ENCODE assay signal across 22 cellular contexts in genomic region chr7:70545214-70545613, GRCh38.
"Had no signal": no experiment of that assay in that cellular context is flagged by ENCODE, and none has a peak within 500 bp of the region (broad histone marks: within the 10 kb centered on the region; RNA-seq: fewer than 3 reads in every experiment).

No MANE protein-coding gene starts in this region.

- H3K27ac ChIP-seq: body of pancreas, cardiac muscle cell, lower lobe of right lung, thoracic aorta, WERI-Rb-1 had no signal

- H3K9me3 Mint-ChIP-seq: activated naive CD4-positive, alpha-beta T cell treated with anti-CD3 and anti-CD28 coated beads, Interleukin-2, amount 50 U/mL, for 24 hours; activated T-helper 1 cell treated with anti-CD3 and anti-CD28 coated beads, Interleukin-12 subunit alpha, Interleukin-12 subunit beta, Interleukin-2, Interleukin-4 antibody, amounts not matched to agents 30 ng/mL and 10 ng/mL and 1 ng/mL, durations not matched to agents 14 hours and 24 hours and 36 hours; natural killer cell treated with Interleukin-12 subunit alpha and Interleukin-12 subunit beta and Interleukin-15 and Interleukin-18, amount 100 ng/mL, for 72 hours had no signal

- H3K4me3 ChIP-seq: body of pancreas, cardiac muscle cell, lower lobe of right lung, thoracic aorta had no signal

- H3K9me3 ChIP-seq: body of pancreas, lower lobe of right lung, thoracic aorta had no signal

- H3K27ac Mint-ChIP-seq: activated CD8-positive, alpha-beta T cell treated with anti-CD3 and anti-CD28 coated beads, Interleukin-2, amount 10 ng/mL, durations not matched to agents 7 days and 5 days; activated naive CD4-positive, alpha-beta T cell treated with anti-CD3 and anti-CD28 coated beads, Interleukin-2, amount 50 U/mL, for 24 hours; activated T-helper 1 cell treated with anti-CD3 and anti-CD28 coated beads, Interleukin-12 subunit alpha, Interleukin-12 subunit beta, Interleukin-2, Interleukin-4 antibody, amounts not matched to agents 30 ng/mL and 10 ng/mL and 1 ng/mL, durations not matched to agents 14 hours and 24 hours and 36 hours; natural killer cell treated with Interleukin-12 subunit alpha and Interleukin-12 subunit beta and Interleukin-15 and Interleukin-18, amount 100 ng/mL, for 72 hours; progenitor cell of endocrine pancreas; T-helper 2 cell treated with Interferon-gamma antibody and Interleukin-4, amounts not matched to agents 5 μg/mL and 100 μg/mL, for 36 hours; type B pancreatic cell had no signal

- H3K36me3 ChIP-seq: cardiac muscle cell, lower lobe of right lung, thoracic aorta, WERI-Rb-1 had no signal

- H3K27me3 Mint-ChIP-seq: activated naive CD4-positive, alpha-beta T cell treated with anti-CD3 and anti-CD28 coated beads, Interleukin-2, amount 50 U/mL, for 24 hours had no signal

- H3K4me1 Mint-ChIP-seq: activated naive CD4-positive, alpha-beta T cell treated with anti-CD3 and anti-CD28 coated beads, Interleukin-2, amount 50 U/mL, for 24 hours had no signal

- H3K4me3 Mint-ChIP-seq: activated CD8-positive, alpha-beta T cell treated with anti-CD3 and anti-CD28 coated beads, Interleukin-2, amount 10 ng/mL, durations not matched to agents 7 days and 5 days; activated naive CD4-positive, alpha-beta T cell treated with anti-CD3 and anti-CD28 coated beads, Interleukin-2, amount 50 U/mL, for 24 hours; activated T-helper 1 cell treated with anti-CD3 and anti-CD28 coated beads, Interleukin-12 subunit alpha, Interleukin-12 subunit beta, Interleukin-2, Interleukin-4 antibody, amounts not matched to agents 30 ng/mL and 10 ng/mL and 1 ng/mL, durations not matched to agents 14 hours and 24 hours and 36 hours; natural killer cell treated with Interleukin-12 subunit alpha and Interleukin-12 subunit beta and Interleukin-15 and Interleukin-18, amount 100 ng/mL, for 72 hours; T-helper 2 cell treated with Interferon-gamma antibody and Interleukin-4, amounts not matched to agents 5 μg/mL and 100 μg/mL, for 36 hours; type B pancreatic cell had no signal

- H3K4me1 ChIP-seq: body of pancreas, lower lobe of right lung had no signal

- H3K36me3 Mint-ChIP-seq: activated naive CD4-positive, alpha-beta T cell treated with anti-CD3 and anti-CD28 coated beads, Interleukin-2, amount 50 U/mL, for 24 hours; natural killer cell treated with Interleukin-12 subunit alpha and Interleukin-12 subunit beta and Interleukin-15 and Interleukin-18, amount 100 ng/mL, for 72 hours had no signal

- H3K27me3 ChIP-seq: body of pancreas, cardiac muscle cell had no signal

- DNase-seq: activated CD4-positive, alpha-beta T cell treated with anti-CD3 and anti-CD28 coated beads for 1 hour; activated CD4-positive, alpha-beta T cell treated with anti-CD3 and anti-CD28 coated beads, Interleukin-2, amount 50 U/mL, for 1 hour; activated CD8-positive, alpha-beta T cell treated with anti-CD3 and anti-CD28 coated beads, Interleukin-2, amount 10 ng/mL, durations not matched to agents 7 days and 5 days; activated gamma-delta T cell treated with Interleukin-2 at 50 U/mL for 16 hours; anterior cingulate cortex; body of pancreas; kidney; lower lobe of right lung; retina; stimulated activated CD4-positive, alpha-beta T cell treated with anti-CD3 and anti-CD28 coated beads, Interleukin-2, amount 100 ng/mL, for 48 hours; stimulated activated CD8-positive, alpha-beta memory T cell treated with anti-CD3 and anti-CD28 coated beads, Interleukin-4, amount 100 ng/mL, for 48 hours; stimulated activated naive CD4-positive, alpha-beta T cell treated with Interleukin-2 at 50 U/mL for 16 hours; WERI-Rb-1 had no signal

- ATAC-seq: activated CD8-positive, alpha-beta T cell treated with anti-CD3 and anti-CD28 coated beads, Interleukin-2, amount 10 ng/mL, durations not matched to agents 7 days and 5 days; body of pancreas; left lobe of liver; lower lobe of right lung; natural killer cell treated with Interleukin-12 subunit alpha and Interleukin-12 subunit beta and Interleukin-15 and Interleukin-18, amount 100 ng/mL, for 72 hours had no signal
